ENCODE assay signal across 8 cellular contexts in the genomic region with DNA sequence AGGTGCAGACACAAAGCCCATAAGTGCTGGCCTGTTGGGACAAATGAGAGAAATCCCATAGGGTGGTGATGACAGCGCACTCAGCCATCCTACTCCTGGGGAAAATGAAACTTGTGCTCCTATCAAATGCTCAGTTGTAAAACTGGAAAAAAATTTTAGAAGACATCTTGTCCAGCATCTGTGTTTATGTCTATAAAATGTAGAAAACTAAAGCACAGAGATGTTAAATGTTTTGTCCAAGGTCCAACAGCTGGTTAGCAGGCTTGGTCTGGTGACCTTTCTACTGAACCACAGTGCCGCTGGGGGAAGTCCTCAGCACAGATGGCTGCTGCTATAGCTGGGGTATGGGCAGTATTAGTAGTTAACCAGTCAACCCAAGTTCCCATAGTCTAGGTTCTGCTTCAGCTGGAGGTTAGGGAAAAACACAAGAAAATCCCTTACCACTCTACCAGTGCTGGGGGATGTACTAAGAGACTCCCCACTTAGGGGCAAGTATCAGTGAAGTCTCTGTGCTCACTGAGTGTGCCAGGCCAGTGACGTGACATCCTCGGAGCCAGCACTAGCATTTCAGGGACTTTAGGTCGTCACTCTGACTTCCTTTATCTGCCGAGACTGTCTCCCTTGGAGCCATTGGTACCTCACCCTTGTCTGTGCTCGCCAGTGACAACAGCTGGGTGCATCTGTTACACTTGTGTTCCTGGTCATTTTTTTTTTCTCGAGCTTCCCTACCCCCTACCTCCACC. TPM values are rescaled to one million over a fixed set of nuclear protein-coding genes. Genes with fewer than 3 reads are reported as not detected.
A peak's percentile ranks its signal among the peaks of the same experiment; 100 is the strongest.
DNase-seq lines count a peak whose midpoint lies in the region; ATAC-seq lines count a peak whose summit lies in the region.

No MANE protein-coding gene starts in this region.

- H3K36me3 Mint-ChIP-seq in immature natural killer cell, result peaks cover 0 to 6% (median 0%) of the 10 kb centered on the region in 3 donors

- H3K4me1 Mint-ChIP-seq in immature natural killer cell, result peaks cover 20 to 24% of the 10 kb centered on the region in 2 donors

- no peak overlapping the region for H3K27ac Mint-ChIP-seq in immature natural killer cell

- peaks cover 3 to 28% (median 11%) of the 10 kb centered on the region in 3 donors for H3K27me3 Mint-ChIP-seq in immature natural killer cell (ENCODE audit: low read depth in 3 of 3)

- no peaks in the 10 kb centered on the region for H3K9me3 Mint-ChIP-seq in immature natural killer cell

- H3K4me3 Mint-ChIP-seq in immature natural killer cell, result peak overlapping the region; percentile 73 to 86 (median 85)

- ATAC-seq in GM18502 (IDR thresholded peaks at IDR 0.05; ENCODE audit: poor library complexity, unreplicated experiment), result peak; percentile 67
- ATAC-seq in GM21423 (IDR thresholded peaks at IDR 0.05; ENCODE audit: unreplicated experiment), result peak; percentile 67
- peak; percentile 40 for ATAC-seq in HG03469 (IDR thresholded peaks at IDR 0.05; ENCODE audit: unreplicated experiment)

- DNase-seq in immature natural killer cell (no peak), HPDE6-E6E7 (ENCODE audit: extremely low spot score) (no peak), NCI-H1105 treated with DMSO at 0.1 percent for 48 hours (lab: John Stamatoyannopoulos, UW) (no peak), 8988T (no peak)
- no peak for DNase-seq in activated CD4-positive, alpha-beta T cell treated with anti-CD3 and anti-CD28 coated beads, Interleukin-2, amount 50 U/mL, for 1 hour

RNA-seq across cellular contexts. Expression of a gene that starts 1.9 kb away (rescaled TPM):
- 1 to 10 TPM; 3.4 to 6.9 (median 6.2) TPM for polyA plus RNA-seq in immature natural killer cell

RNA-seq across cellular contexts. Expression of a gene that starts 42.0 kb away (rescaled TPM):
- not detected for polyA plus RNA-seq in immature natural killer cell
